Comparison of ENCODE assay signal across 28 cellular contexts in the genomic region with DNA sequence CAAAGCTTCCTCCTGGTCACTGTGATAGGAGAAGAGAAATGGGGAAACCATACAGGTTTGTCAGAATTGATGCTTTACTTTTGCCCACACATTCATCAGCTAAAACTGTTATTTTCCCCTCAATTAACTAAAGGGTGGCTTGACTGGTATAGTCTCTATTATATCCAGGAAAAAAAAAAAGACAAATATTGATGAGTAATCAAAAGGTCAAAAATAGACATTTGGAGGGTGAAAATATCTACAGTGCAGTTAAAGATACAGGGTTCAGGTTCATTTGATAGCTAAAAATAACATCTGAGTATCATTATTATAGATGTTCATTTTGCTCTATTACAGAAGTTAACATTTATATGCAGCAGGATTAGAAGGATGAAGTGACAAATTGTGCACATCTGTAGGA.
"Had no signal": no experiment of that assay in that cellular context is flagged by ENCODE, and none has a peak within 500 bp of the region (broad histone marks: within the 10 kb centered on the region; RNA-seq: fewer than 3 reads in every experiment).

No MANE protein-coding gene starts in this region.

- H3K27me3 ChIP-seq: colonic mucosa, dorsolateral prefrontal cortex, esophagus muscularis mucosa, esophagus squamous epithelium, foreskin keratinocyte, gastrocnemius medialis, gastroesophageal sphincter, heart left ventricle, heart right ventricle had no signal

- ATAC-seq: effector memory CD8-positive, alpha-beta T cell; esophagus mucosa; foreskin keratinocyte; gastrocnemius medialis; gastroesophageal sphincter; heart left ventricle; heart right ventricle had no signal

- DNase-seq: colonic mucosa; cortex of kidney; dermis blood vessel endothelial cell; dorsolateral prefrontal cortex; effector CD4-positive, alpha-beta T cell; effector CD8-positive, alpha-beta T cell; effector memory CD4-positive, alpha-beta T cell; effector memory CD8-positive, alpha-beta T cell; endodermal cell; erythroblast; esophagus squamous epithelium; foreskin fibroblast; foreskin keratinocyte; foreskin melanocyte; gastrocnemius medialis; glutamatergic neuron; head of caudate nucleus; heart left ventricle; heart right ventricle had no signal

- H3K27ac ChIP-seq: colonic mucosa, coronary artery, dorsolateral prefrontal cortex, epithelial cell of prostate, esophagus muscularis mucosa, esophagus squamous epithelium, foreskin keratinocyte, gastrocnemius medialis, gastroesophageal sphincter, heart left ventricle, heart right ventricle had no signal

- H3K36me3 ChIP-seq: colonic mucosa, esophagus muscularis mucosa, esophagus squamous epithelium, gastrocnemius medialis, gastroesophageal sphincter, heart left ventricle, heart right ventricle had no signal

- H3K4me3 ChIP-seq: colonic mucosa, coronary artery, dorsolateral prefrontal cortex, esophagus muscularis mucosa, esophagus squamous epithelium, gastrocnemius medialis, gastroesophageal sphincter, heart left ventricle, heart right ventricle had no signal

- H3K9me3 ChIP-seq: colonic mucosa, esophagus muscularis mucosa, esophagus squamous epithelium, gastrocnemius medialis had no signal

- H3K4me1 ChIP-seq: colonic mucosa, esophagus muscularis mucosa, esophagus squamous epithelium, foreskin keratinocyte, gastrocnemius medialis, gastroesophageal sphincter, heart left ventricle, heart right ventricle had no signal

- FAIRE-seq: colon, endometrium, endothelial cell of umbilical vein, frontal cortex had no signal
